13 cellular contexts compared by ENCODE assay signal in the genomic region with DNA sequence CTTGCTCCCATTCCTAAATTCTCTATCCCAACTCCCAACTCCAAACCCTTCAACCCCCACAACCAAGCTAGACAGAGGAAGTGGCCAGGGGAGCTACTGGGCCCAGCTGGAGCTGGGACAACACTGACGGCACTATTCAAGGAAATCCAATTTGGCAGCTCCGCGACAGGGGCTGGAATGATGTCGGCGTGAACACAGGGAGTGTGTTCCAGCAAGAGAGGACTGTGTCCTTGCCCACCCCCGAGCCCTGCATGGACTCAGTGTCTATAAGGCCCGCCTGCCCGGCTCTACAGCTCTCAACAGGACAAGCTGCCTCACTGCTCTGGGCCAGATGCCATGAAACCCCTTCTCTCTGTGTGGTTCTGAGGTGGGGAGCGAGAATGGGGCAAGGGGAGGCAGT. TPM values are rescaled to one million over a fixed set of nuclear protein-coding genes. Genes with fewer than 3 reads are reported as not detected.
DNase-seq lines count a peak whose midpoint lies in the region; ATAC-seq and TF ChIP-seq lines count a peak whose summit lies in the region.
"Had no signal": no experiment of that assay in that cellular context is flagged by ENCODE, and none has a peak within 500 bp of the region (broad histone marks: within the 10 kb centered on the region; RNA-seq: fewer than 3 reads in every experiment).

No MANE protein-coding gene starts in this region.

- no peak overlapping the region for H3K4me3 Mint-ChIP-seq in activated T-cell treated with anti-CD3 and anti-CD28 coated beads, Interleukin-2, amount 50 U/mL, for 24 hours
- H3K4me3 Mint-ChIP-seq: activated CD8-positive, alpha-beta T cell treated with anti-CD3 and anti-CD28 coated beads, Interleukin-2, amount 10 ng/mL, durations not matched to agents 7 days and 5 days had no signal

- peaks cover 6% of the 10 kb centered on the region for H3K4me1 Mint-ChIP-seq in activated T-cell treated with anti-CD3 and anti-CD28 coated beads, Interleukin-2, amount 50 U/mL, for 24 hours (ENCODE audit: low read depth)

- H3K36me3 ChIP-seq in gastroesophageal sphincter = peaks cover 0 to 55% of the 10 kb centered on the region in 2 donors
- H3K36me3 ChIP-seq in tibial nerve = peaks cover 0 to 59% (median 21%) of the 10 kb centered on the region in 3 donors

- peaks cover 99% of the 10 kb centered on the region for H3K36me3 Mint-ChIP-seq in activated T-cell treated with anti-CD3 and anti-CD28 coated beads, Interleukin-2, amount 50 U/mL, for 24 hours (ENCODE audit: low read depth)

- TF ChIP-seq POLR2A in gastroesophageal sphincter (IDR thresholded peaks at IDR 0.05) (peak in 1 of 2 donors; percentile 27), tibial nerve (IDR thresholded peaks at IDR 0.05) (no peak)

- H3K27me3 ChIP-seq in gastroesophageal sphincter = no peaks in the 10 kb centered on the region
- no peaks in the 10 kb centered on the region for H3K27me3 ChIP-seq in tibial nerve
- H3K27me3 ChIP-seq: brain microvascular endothelial cell had no signal

- TF ChIP-seq CTCF in gastroesophageal sphincter (IDR thresholded peaks at IDR 0.05) = no peak
- no peak for TF ChIP-seq CTCF in tibial nerve (IDR thresholded peaks at IDR 0.05)

- TF ChIP-seq EP300 in gastroesophageal sphincter (IDR thresholded peaks at IDR 0.05) = no peak
- TF ChIP-seq EP300 in tibial nerve (IDR thresholded peaks at IDR 0.05) = peak in 1 of 2 donors; percentile 47

- 33% methylated on average over 1 of the region's 9 CpGs; no CpG with 5 or more reads in 1 of the 2 donors for WGBS in gastroesophageal sphincter (ENCODE audit: low coverage in 1 of 2), 2 donors
- WGBS in tibial nerve, 2 donors = 33 to 49% methylated on average over 9 of the region's 9 CpGs

- H3K27ac Mint-ChIP-seq in activated T-cell treated with anti-CD3 and anti-CD28 coated beads, Interleukin-2, amount 50 U/mL, for 24 hours = peak overlapping the region; percentile 72
- H3K27ac Mint-ChIP-seq: activated CD8-positive, alpha-beta T cell treated with anti-CD3 and anti-CD28 coated beads, Interleukin-2, amount 10 ng/mL, durations not matched to agents 7 days and 5 days had no signal

- in situ Hi-C loops in KBM-7 (cut with MboI; ENCODE audit: low pct_unique_long_range_greater_than_20kb, low sequenced_read_pairs) = no loop called here

- ATAC-seq in gastroesophageal sphincter (peak; percentile 52), GM18498 (IDR thresholded peaks at IDR 0.05; ENCODE audit: unreplicated experiment) (no peak)
- ATAC-seq: activated CD8-positive, alpha-beta T cell treated with anti-CD3 and anti-CD28 coated beads, Interleukin-2, amount 10 ng/mL, durations not matched to agents 7 days and 5 days had no signal

- no peaks in the 10 kb centered on the region for H3K9me3 Mint-ChIP-seq in activated T-cell treated with anti-CD3 and anti-CD28 coated beads, Interleukin-2, amount 50 U/mL, for 24 hours

- H3K27ac ChIP-seq in gastroesophageal sphincter = peak overlapping the region; percentile 93 to 98 (median 95)
- peak overlapping the region; percentile 75 to 93 (median 87) for H3K27ac ChIP-seq in tibial nerve
- H3K27ac ChIP-seq: brain microvascular endothelial cell, SK-N-MC had no signal

- no peaks in the 10 kb centered on the region for H3K27me3 Mint-ChIP-seq in activated T-cell treated with anti-CD3 and anti-CD28 coated beads, Interleukin-2, amount 50 U/mL, for 24 hours

- peaks cover 24 to 100% (median 43%) of the 10 kb centered on the region in 3 donors for H3K4me1 ChIP-seq in gastroesophageal sphincter
- H3K4me1 ChIP-seq in tibial nerve = peaks cover 10 to 93% (median 44%) of the 10 kb centered on the region in 4 donors

- H3K9me3 ChIP-seq in gastroesophageal sphincter (no peaks in the 10 kb centered on the region), tibial nerve (no peaks in the 10 kb centered on the region)

- H3K4me3 ChIP-seq in gastroesophageal sphincter (peak overlapping the region in 1 of 2 donors; percentile 8), tibial nerve (no peak overlapping the region)
- H3K4me3 ChIP-seq: SK-N-MC had no signal

- DNase-seq in activated T-cell treated with anti-CD3 and anti-CD28 coated beads, Interleukin-2, amount 50 U/mL, for 24 hours = no peak
- no peak for DNase-seq in activated T-cell treated with anti-CD3 and anti-CD28 coated beads, Interleukin-2, amount 50 U/mL, for 48 hours
- DNase-seq in nucleus accumbens (lab: John Stamatoyannopoulos, UW) = peak in 47 of 56 donors; percentile 11 to 83 (median 47)
- peak in 1 of 2 donors; percentile 55 for DNase-seq in tibial nerve (ENCODE audit: low spot score in 2 of 2)
- DNase-seq in KBM-7 = no peak
- DNase-seq in NCI-H2227 (lab: John Stamatoyannopoulos, UW; ENCODE audit: unreplicated experiment) = no peak
- DNase-seq: ACHN; activated CD8-positive, alpha-beta T cell treated with anti-CD3 and anti-CD28 coated beads, Interleukin-2, amount 10 ng/mL, durations not matched to agents 7 days and 5 days; brain microvascular endothelial cell; NCI-H510A had no signal

RNA-seq across cellular contexts. Expression of gene PCSK7, which starts 11.3 kb away (rescaled TPM):
- total RNA-seq in gastroesophageal sphincter = 10 to 100 TPM; 28.9 to 40.5 (median 35.3) TPM
- total RNA-seq in tibial nerve = 10 to 100 TPM; 45.4 to 94.5 (median 71.6) TPM

RNA-seq across cellular contexts. Expression of gene RNF214, which starts 11.9 kb away (rescaled TPM):
- total RNA-seq in gastroesophageal sphincter (10 to 100 TPM; 14.8 to 21.2 (median 17.4) TPM), tibial nerve (10 to 100 TPM; 10.8 to 16.6 (median 12.8) TPM)

RNA-seq across cellular contexts. Expression of gene TAGLN, which starts 21.4 kb away (rescaled TPM):
- total RNA-seq in gastroesophageal sphincter = over 10,000 TPM; 10,394 to 14,194 (median 13,050) TPM
- 1,000 to 10,000 TPM; 1,525 to 3,984 (median 2,307) TPM for total RNA-seq in tibial nerve

RNA-seq across cellular contexts. Expression of gene SIDT2, which starts 42.0 kb away (rescaled TPM):
- total RNA-seq in gastroesophageal sphincter (10 to 100 TPM; 15.3 to 50.1 (median 33.6) TPM), tibial nerve (100 to 1,000 TPM in 3 of 4 donors, 10 to 100 TPM in 1; 72.6 to 132 (median 125) TPM)

Comparison
In these comparisons a context has a peak if more than half of its experiments do, and no peak if none do; other contexts are left out.
1. DNase-seq: peak in nucleus accumbens (47 of 56); none in activated T-cell treated with anti-CD3 and anti-CD28 coated beads, Interleukin-2, amount 50 U/mL, for 24 hours (single experiment), activated T-cell treated with anti-CD3 and anti-CD28 coated beads, Interleukin-2, amount 50 U/mL, for 48 hours (0 of 2), KBM-7 (single experiment) and NCI-H2227 (single experiment).